Comparison of ENCODE assay signal across 1 cellular context in genomic region chr11:90216611-90217010, GRCh38.
TF ChIP-seq lines count a peak whose summit lies in the region.

No MANE protein-coding gene starts in this region.

TF ChIP-seq in GM12878, 131 proteins besides CTCF, POLR2A, EP300 and RAD21 (continued from another document):
- TF ChIP-seq ZBTB40 (IDR thresholded peaks at IDR 0.05; ENCODE audit: borderline replicate concordance) = no peak
